In genomic region chr3:45273681-45274515, GRCh38 we compare ENCODE assay signal across 18 cellular contexts. TPM values are rescaled to one million over a fixed set of nuclear protein-coding genes. Genes with fewer than 3 reads are reported as not detected.
DNase-seq lines count a peak whose midpoint lies in the region; ATAC-seq and TF ChIP-seq lines count a peak whose summit lies in the region.
"Had no signal": no experiment of that assay in that cellular context is flagged by ENCODE, and none has a peak within 500 bp of the region (broad histone marks: within the 10 kb centered on the region; RNA-seq: fewer than 3 reads in every experiment).

No MANE protein-coding gene starts in this region.

- H3K4me3 ChIP-seq in AG10803 (ENCODE audit: low read length) (no peak overlapping the region), fibroblast of villous mesenchyme (ENCODE audit: low read depth, low read length) (no peak overlapping the region)
- H3K4me3 ChIP-seq: ascending aorta, right atrium auricular region had no signal

- H3K4me3 Mint-ChIP-seq in activated CD4-positive, alpha-beta memory T cell treated with anti-CD3 and anti-CD28 coated beads, Interleukin-2, amount 10 ng/mL, durations not matched to agents 7 days and 5 days = no peak overlapping the region
- H3K4me3 Mint-ChIP-seq: activated CD4-positive, alpha-beta T cell treated with anti-CD3 and anti-CD28 coated beads, Interleukin-2, amount 10 ng/mL, durations not matched to agents 24 days and 14 days; CD4-positive, alpha-beta T cell; effector memory CD8-positive, alpha-beta T cell; IgD-negative memory B cell; nephron had no signal

- H3K27ac Mint-ChIP-seq in activated CD4-positive, alpha-beta memory T cell treated with anti-CD3 and anti-CD28 coated beads, Interleukin-2, amount 10 ng/mL, durations not matched to agents 7 days and 5 days = no peak overlapping the region
- H3K27ac Mint-ChIP-seq: activated CD4-positive, alpha-beta T cell treated with anti-CD3 and anti-CD28 coated beads, Interleukin-2, amount 10 ng/mL, durations not matched to agents 24 days and 14 days; CD4-positive, alpha-beta T cell; effector memory CD8-positive, alpha-beta T cell; nephron had no signal

- CTCF ChIA-PET in activated CD4-positive, alpha-beta memory T cell treated with anti-CD3 and anti-CD28 coated beads, Interleukin-2, amount 10 ng/mL, durations not matched to agents 7 days and 5 days (lab: Charles Lee) = no interaction called here

- ATAC-seq in GM19395 (IDR thresholded peaks at IDR 0.05; ENCODE audit: unreplicated experiment) = no peak
- ATAC-seq: effector memory CD8-positive, alpha-beta T cell had no signal

- peak; percentile 49 for DNase-seq in AG10803 (ENCODE audit: low read depth)
- peak; percentile 33 for DNase-seq in GM04503 (ENCODE audit: low read depth)
- DNase-seq in RKO (ENCODE audit: low spot score) = peak; percentile 1
- DNase-seq in fibroblast of villous mesenchyme (ENCODE audit: low read depth) = peak; percentile 7
- no peak for DNase-seq in substantia nigra (lab: John Stamatoyannopoulos, UW)
- no peak for DNase-seq in activated CD4-positive, alpha-beta memory T cell treated with anti-CD3 and anti-CD28 coated beads, Interleukin-2, amount 10 ng/mL, durations not matched to agents 7 days and 5 days
- no peak for DNase-seq in NCI-H2107 treated with DMSO at 0.1 percent for 48 hours (lab: John Stamatoyannopoulos, UW; ENCODE audit: unreplicated experiment)
- DNase-seq: activated CD4-positive, alpha-beta T cell treated with anti-CD3 and anti-CD28 coated beads, Interleukin-2, amount 10 ng/mL, durations not matched to agents 24 days and 14 days; CD4-positive, alpha-beta T cell; effector memory CD8-positive, alpha-beta T cell; NCI-H187; stimulated activated CD4-positive, alpha-beta T cell treated with anti-CD3 and anti-CD28 coated beads, Interleukin-4, amount 100 ng/mL, for 1 hour; stimulated activated naive CD4-positive, alpha-beta T cell had no signal

- H3K4me1 Mint-ChIP-seq in activated CD4-positive, alpha-beta memory T cell treated with anti-CD3 and anti-CD28 coated beads, Interleukin-2, amount 10 ng/mL, durations not matched to agents 7 days and 5 days = no peaks in the 10 kb centered on the region
- H3K4me1 Mint-ChIP-seq: activated CD4-positive, alpha-beta T cell treated with anti-CD3 and anti-CD28 coated beads, Interleukin-2, amount 10 ng/mL, durations not matched to agents 24 days and 14 days; IgD-negative memory B cell; nephron had no signal

- H3K27me3 Mint-ChIP-seq in activated CD4-positive, alpha-beta memory T cell treated with anti-CD3 and anti-CD28 coated beads, Interleukin-2, amount 10 ng/mL, durations not matched to agents 7 days and 5 days = peaks cover 42% of the 10 kb centered on the region

- no peaks in the 10 kb centered on the region for H3K9me3 Mint-ChIP-seq in activated CD4-positive, alpha-beta memory T cell treated with anti-CD3 and anti-CD28 coated beads, Interleukin-2, amount 10 ng/mL, durations not matched to agents 7 days and 5 days
- H3K9me3 Mint-ChIP-seq: activated CD4-positive, alpha-beta T cell treated with anti-CD3 and anti-CD28 coated beads, Interleukin-2, amount 10 ng/mL, durations not matched to agents 24 days and 14 days; effector memory CD8-positive, alpha-beta T cell had no signal

- H3K36me3 Mint-ChIP-seq in activated CD4-positive, alpha-beta memory T cell treated with anti-CD3 and anti-CD28 coated beads, Interleukin-2, amount 10 ng/mL, durations not matched to agents 7 days and 5 days (ENCODE audit: low read depth) = no peaks in the 10 kb centered on the region

- POLR2A ChIA-PET in activated CD4-positive, alpha-beta memory T cell treated with anti-CD3 and anti-CD28 coated beads, Interleukin-2, amount 10 ng/mL, durations not matched to agents 7 days and 5 days (lab: Charles Lee) = no interaction called here

- TF ChIP-seq CTCF in AG10803 (conservative IDR thresholded peaks at IDR 0.05; ENCODE audit: low read length) (no peak), fibroblast of villous mesenchyme (IDR thresholded peaks at IDR 0.05; ENCODE audit: insufficient read depth, low read depth, low read length) (no peak)

- no peak overlapping the region for H3K27ac ChIP-seq in substantia nigra (ENCODE audit: low read depth, low read length, poor library complexity, severe bottlenecking)
- H3K27ac ChIP-seq: ascending aorta, right atrium auricular region had no signal

RNA-seq across cellular contexts. Expression of gene TMEM158, which starts 47.8 kb away (rescaled TPM):
- total RNA-seq in fibroblast of villous mesenchyme = 22.9 and 46.7 TPM in 2 replicates
- not detected for total RNA-seq in activated CD4-positive, alpha-beta memory T cell treated with anti-CD3 and anti-CD28 coated beads, Interleukin-2, amount 10 ng/mL, durations not matched to agents 7 days and 5 days
- total RNA-seq: ascending aorta; CD4-positive, alpha-beta T cell; right atrium auricular region had no signal

Comparison
In these comparisons a context has a peak if more than half of its experiments do, and no peak if none do; other contexts are left out.
1. DNase-seq: peak in AG10803 (single experiment), GM04503 (single experiment), RKO (single experiment) and fibroblast of villous mesenchyme (single experiment); none in substantia nigra (0 of 49), activated CD4-positive, alpha-beta memory T cell treated with anti-CD3 and anti-CD28 coated beads, Interleukin-2, amount 10 ng/mL, durations not matched to agents 7 days and 5 days (single experiment) and NCI-H2107 treated with DMSO at 0.1 percent for 48 hours (single experiment).
2. RNA of gene TMEM158, which starts 47.8 kb away (total RNA-seq): 22.9 to 46.7 TPM in fibroblast of villous mesenchyme; not detected in activated CD4-positive, alpha-beta memory T cell treated with anti-CD3 and anti-CD28 coated beads, Interleukin-2, amount 10 ng/mL, durations not matched to agents 7 days and 5 days; every median in the first group is over 10 times any median in the second.